In genomic region chr22:42560781-42561180, GRCh38 we compare ENCODE assay signal across 8 cellular contexts. TPM values are rescaled to one million over a fixed set of nuclear protein-coding genes. Genes with fewer than 3 reads are reported as not detected.
A peak's percentile ranks its signal among the peaks of the same experiment; 100 is the strongest.
DNase-seq lines count a peak whose midpoint lies in the region; ATAC-seq and TF ChIP-seq lines count a peak whose summit lies in the region.

No MANE protein-coding gene starts in this region.

- no peaks in the 10 kb centered on the region for H3K27me3 Mint-ChIP-seq in activated naive CD8-positive, alpha-beta T cell treated with anti-CD3 and anti-CD28 coated beads for 36 hours

- H3K4me3 Mint-ChIP-seq in activated naive CD8-positive, alpha-beta T cell treated with anti-CD3 and anti-CD28 coated beads for 36 hours = no peak overlapping the region

- no peak overlapping the region for H3K27ac Mint-ChIP-seq in activated naive CD8-positive, alpha-beta T cell treated with anti-CD3 and anti-CD28 coated beads for 36 hours

- H3K36me3 Mint-ChIP-seq in activated naive CD8-positive, alpha-beta T cell treated with anti-CD3 and anti-CD28 coated beads for 36 hours = no peaks in the 10 kb centered on the region

- peak; percentile 34 for TF ChIP-seq CTCF in AG10803 (conservative IDR thresholded peaks at IDR 0.05; ENCODE audit: low read length)
- peak; percentile 24 for TF ChIP-seq CTCF in GM20000 (IDR thresholded peaks at IDR 0.05; ENCODE audit: extremely low read depth, missing control alignments)

- peaks cover 6% of the 10 kb centered on the region for H3K4me1 Mint-ChIP-seq in activated naive CD8-positive, alpha-beta T cell treated with anti-CD3 and anti-CD28 coated beads for 36 hours

- no peaks in the 10 kb centered on the region for H3K9me3 Mint-ChIP-seq in activated naive CD8-positive, alpha-beta T cell treated with anti-CD3 and anti-CD28 coated beads for 36 hours

- DNase-seq in AG10803 (ENCODE audit: low read depth) (no peak), GM20000 (ENCODE audit: low spot score) (no peak), kidney glomerular epithelial cell (lab: John Stamatoyannopoulos, UW) (peak; percentile 8), NCI-H446 (lab: John Stamatoyannopoulos, UW) (no peak), NCI-H2029 (lab: John Stamatoyannopoulos, UW) (no peak)
- peak; percentile 31 for DNase-seq in activated naive CD8-positive, alpha-beta T cell treated with anti-CD3 and anti-CD28 coated beads for 36 hours
- no peak for DNase-seq in activated effector memory CD4-positive, alpha-beta T cell treated with Interleukin-2 at 50 U/mL for 16 hours

- no peak overlapping the region for H3K4me3 ChIP-seq in AG10803 (ENCODE audit: low read length)

- ATAC-seq in HG02610 (IDR thresholded peaks at IDR 0.05; ENCODE audit: unreplicated experiment) = no peak

RNA-seq across cellular contexts. Expression of gene SERHL2, which starts 7.0 kb away (rescaled TPM):
- total RNA-seq in activated naive CD8-positive, alpha-beta T cell treated with anti-CD3 and anti-CD28 coated beads for 36 hours = 1 to 10 TPM; 2.1 to 2.3 TPM

RNA-seq across cellular contexts. Expression of gene RRP7A, which starts 41.2 kb away (rescaled TPM):
- 100 to 1,000 TPM; 184 to 193 TPM for total RNA-seq in activated naive CD8-positive, alpha-beta T cell treated with anti-CD3 and anti-CD28 coated beads for 36 hours

RNA-seq across cellular contexts. Expression of gene POLDIP3, which starts 53.9 kb away (rescaled TPM):
- total RNA-seq in activated naive CD8-positive, alpha-beta T cell treated with anti-CD3 and anti-CD28 coated beads for 36 hours = 10 to 100 TPM; 71.7 to 72.0 TPM

Comparison
In these comparisons a context has a peak if more than half of its experiments do, and no peak if none do; other contexts are left out.
1. DNase-seq: peak in activated naive CD8-positive, alpha-beta T cell treated with anti-CD3 and anti-CD28 coated beads for 36 hours (single experiment) and kidney glomerular epithelial cell (single experiment); none in AG10803 (single experiment), GM20000 (single experiment), activated effector memory CD4-positive, alpha-beta T cell treated with Interleukin-2 at 50 U/mL for 16 hours (single experiment), NCI-H446 (0 of 2) and NCI-H2029 (single experiment).